1 cellular context compared by ENCODE assay signal in the genomic region with DNA sequence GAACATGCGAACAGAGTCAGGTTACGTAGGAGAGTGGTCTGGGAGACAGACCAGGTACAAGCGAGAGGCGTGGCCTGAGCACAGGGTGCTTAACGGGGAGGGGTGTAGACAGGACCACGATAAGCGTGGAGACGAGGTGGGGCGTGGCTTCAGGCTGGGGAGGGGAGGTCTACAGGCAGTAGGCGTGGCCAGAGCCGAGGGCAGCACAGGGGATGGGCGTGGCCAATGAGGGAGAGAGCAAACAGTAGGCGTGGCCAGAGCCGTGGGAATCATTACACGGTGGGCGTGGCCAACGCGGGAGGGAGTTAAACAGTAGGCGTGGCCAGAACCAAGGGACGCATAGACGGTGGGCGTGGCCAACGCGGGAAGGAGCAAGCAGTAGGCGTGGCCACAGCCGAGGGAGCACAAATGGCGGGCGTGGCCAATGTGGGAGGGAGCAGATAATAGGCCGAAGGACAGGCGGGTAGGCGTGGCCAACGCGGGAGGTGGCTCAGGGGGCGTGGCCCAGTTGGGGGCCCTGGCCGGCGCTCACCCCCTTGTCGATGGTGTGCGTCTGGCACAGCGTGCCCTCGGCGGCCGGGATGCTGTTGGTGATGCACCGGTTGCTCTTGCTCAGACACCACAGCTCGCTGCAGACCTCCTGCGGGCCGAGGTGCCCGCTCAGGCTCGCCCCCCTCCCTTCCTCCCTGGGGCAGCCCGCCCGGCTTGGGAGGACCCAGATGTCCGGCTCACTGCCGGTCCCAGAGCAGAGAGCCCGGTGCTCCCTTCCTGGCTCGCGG.
TF ChIP-seq lines count a peak whose summit lies in the region.

No MANE protein-coding gene starts in this region.

TF ChIP-seq in K562, 482 proteins besides CTCF, POLR2A, EP300 and RAD21 (continues in another document):
- TF ChIP-seq ETV6 (IDR thresholded peaks at IDR 0.05; ENCODE audit: borderline replicate concordance in 1 of 2, low read depth in 2 of 2, low read length in 1 of 2): no peak
- no peak for TF ChIP-seq ETV6 (CRISPR knock-in tag; IDR thresholded peaks at IDR 0.05; ENCODE audit: borderline replicate concordance)
- TF ChIP-seq MAFG (tag; conservative IDR thresholded peaks at IDR 0.05): no peak
- TF ChIP-seq, protein P1, sequence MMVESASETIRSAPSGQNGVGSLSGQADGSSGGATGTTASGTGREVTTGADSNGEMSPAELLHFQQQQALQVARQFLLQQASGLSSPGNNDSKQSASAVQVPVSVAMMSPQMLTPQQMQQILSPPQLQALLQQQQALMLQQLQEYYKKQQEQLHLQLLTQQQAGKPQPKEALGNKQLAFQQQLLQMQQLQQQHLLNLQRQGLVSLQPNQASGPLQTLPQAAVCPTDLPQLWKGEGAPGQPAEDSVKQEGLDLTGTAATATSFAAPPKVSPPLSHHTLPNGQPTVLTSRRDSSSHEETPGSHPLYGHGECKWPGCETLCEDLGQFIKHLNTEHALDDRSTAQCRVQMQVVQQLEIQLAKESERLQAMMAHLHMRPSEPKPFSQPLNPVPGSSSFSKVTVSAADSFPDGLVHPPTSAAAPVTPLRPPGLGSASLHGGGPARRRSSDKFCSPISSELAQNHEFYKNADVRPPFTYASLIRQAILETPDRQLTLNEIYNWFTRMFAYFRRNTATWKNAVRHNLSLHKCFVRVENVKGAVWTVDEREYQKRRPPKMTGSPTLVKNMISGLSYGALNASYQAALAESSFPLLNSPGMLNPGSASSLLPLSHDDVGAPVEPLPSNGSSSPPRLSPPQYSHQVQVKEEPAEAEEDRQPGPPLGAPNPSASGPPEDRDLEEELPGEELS (CRISPR knock-in tag; IDR thresholded peaks at IDR 0.05; ENCODE audit: borderline replicate concordance): no peak
- no peak for TF ChIP-seq BHLHE40 (IDR thresholded peaks at IDR 0.05; ENCODE audit: low read length)
- TF ChIP-seq, protein P2, sequence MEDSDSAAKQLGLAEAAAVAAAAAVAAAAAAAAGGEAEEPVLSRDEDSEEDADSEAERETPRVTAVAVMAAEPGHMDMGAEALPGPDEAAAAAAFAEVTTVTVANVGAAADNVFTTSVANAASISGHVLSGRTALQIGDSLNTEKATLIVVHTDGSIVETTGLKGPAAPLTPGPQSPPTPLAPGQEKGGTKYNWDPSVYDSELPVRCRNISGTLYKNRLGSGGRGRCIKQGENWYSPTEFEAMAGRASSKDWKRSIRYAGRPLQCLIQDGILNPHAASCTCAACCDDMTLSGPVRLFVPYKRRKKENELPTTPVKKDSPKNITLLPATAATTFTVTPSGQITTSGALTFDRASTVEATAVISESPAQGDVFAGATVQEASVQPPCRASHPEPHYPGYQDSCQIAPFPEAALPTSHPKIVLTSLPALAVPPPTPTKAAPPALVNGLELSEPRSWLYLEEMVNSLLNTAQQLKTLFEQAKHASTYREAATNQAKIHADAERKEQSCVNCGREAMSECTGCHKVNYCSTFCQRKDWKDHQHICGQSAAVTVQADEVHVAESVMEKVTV (CRISPR knock-in tag; IDR thresholded peaks at IDR 0.05): no peak
- TF ChIP-seq CREB1 (IDR thresholded peaks at IDR 0.05): peak; percentile 42
- no peak; the same call in 1 of the 2 replicates for TF ChIP-seq CREB1 (CRISPR knock-in tag; IDR thresholded peaks at IDR 0.05)
- peak; percentile 48 for TF ChIP-seq FIP1L1 (IDR thresholded peaks at IDR 0.05; ENCODE audit: low read depth, low read length, poor library complexity, severe bottlenecking)
- no peak for TF ChIP-seq KLF13 (tag; IDR thresholded peaks at IDR 0.05; ENCODE audit: borderline replicate concordance, low read depth)
- TF ChIP-seq, protein P3, sequence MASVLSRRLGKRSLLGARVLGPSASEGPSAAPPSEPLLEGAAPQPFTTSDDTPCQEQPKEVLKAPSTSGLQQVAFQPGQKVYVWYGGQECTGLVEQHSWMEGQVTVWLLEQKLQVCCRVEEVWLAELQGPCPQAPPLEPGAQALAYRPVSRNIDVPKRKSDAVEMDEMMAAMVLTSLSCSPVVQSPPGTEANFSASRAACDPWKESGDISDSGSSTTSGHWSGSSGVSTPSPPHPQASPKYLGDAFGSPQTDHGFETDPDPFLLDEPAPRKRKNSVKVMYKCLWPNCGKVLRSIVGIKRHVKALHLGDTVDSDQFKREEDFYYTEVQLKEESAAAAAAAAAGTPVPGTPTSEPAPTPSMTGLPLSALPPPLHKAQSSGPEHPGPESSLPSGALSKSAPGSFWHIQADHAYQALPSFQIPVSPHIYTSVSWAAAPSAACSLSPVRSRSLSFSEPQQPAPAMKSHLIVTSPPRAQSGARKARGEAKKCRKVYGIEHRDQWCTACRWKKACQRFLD (CRISPR knock-in tag; IDR thresholded peaks at IDR 0.05): no peak
- no peak for TF ChIP-seq MCM5 (IDR thresholded peaks at IDR 0.05; ENCODE audit: low read depth)
- TF ChIP-seq, protein P4, sequence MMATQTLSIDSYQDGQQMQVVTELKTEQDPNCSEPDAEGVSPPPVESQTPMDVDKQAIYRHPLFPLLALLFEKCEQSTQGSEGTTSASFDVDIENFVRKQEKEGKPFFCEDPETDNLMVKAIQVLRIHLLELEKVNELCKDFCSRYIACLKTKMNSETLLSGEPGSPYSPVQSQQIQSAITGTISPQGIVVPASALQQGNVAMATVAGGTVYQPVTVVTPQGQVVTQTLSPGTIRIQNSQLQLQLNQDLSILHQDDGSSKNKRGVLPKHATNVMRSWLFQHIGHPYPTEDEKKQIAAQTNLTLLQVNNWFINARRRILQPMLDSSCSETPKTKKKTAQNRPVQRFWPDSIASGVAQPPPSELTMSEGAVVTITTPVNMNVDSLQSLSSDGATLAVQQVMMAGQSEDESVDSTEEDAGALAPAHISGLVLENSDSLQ (IDR thresholded peaks at IDR 0.05): peak; percentile 60; the same call in 1 of the 2 replicates
- TF ChIP-seq, protein P5, sequence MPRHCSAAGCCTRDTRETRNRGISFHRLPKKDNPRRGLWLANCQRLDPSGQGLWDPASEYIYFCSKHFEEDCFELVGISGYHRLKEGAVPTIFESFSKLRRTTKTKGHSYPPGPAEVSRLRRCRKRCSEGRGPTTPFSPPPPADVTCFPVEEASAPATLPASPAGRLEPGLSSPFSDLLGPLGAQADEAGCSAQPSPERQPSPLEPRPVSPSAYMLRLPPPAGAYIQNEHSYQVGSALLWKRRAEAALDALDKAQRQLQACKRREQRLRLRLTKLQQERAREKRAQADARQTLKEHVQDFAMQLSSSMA (CRISPR knock-in tag; IDR thresholded peaks at IDR 0.05): no peak
- no peak for TF ChIP-seq HMG20B (CRISPR knock-in tag; IDR thresholded peaks at IDR 0.05)
- no peak for TF ChIP-seq ZNF77 (CRISPR knock-in tag; IDR thresholded peaks at IDR 0.05)
- no peak for TF ChIP-seq ZNF561 (CRISPR knock-in tag; conservative IDR thresholded peaks at IDR 0.05)
- 0 out of 2 replicates have a peak, but pooled peaks have one; percentile 50 for TF ChIP-seq ZNF263 (CRISPR knock-in tag; IDR thresholded peaks at IDR 0.05; ENCODE audit: borderline replicate concordance)
- no peak for TF ChIP-seq SMARCC2 (IDR thresholded peaks at IDR 0.05; ENCODE audit: low read depth)
- no peak for TF ChIP-seq PRMT5 (CRISPR knock-in tag; IDR thresholded peaks at IDR 0.05)
- no peak for TF ChIP-seq MTA3 (IDR thresholded peaks at IDR 0.05; ENCODE audit: borderline replicate concordance)
- peak in 1 of 2 experiments; percentile 17; a peak in 1 of 4 replicates for TF ChIP-seq MAZ (CRISPR knock-in tag; conservative IDR thresholded peaks at IDR 0.05 in 1 of 2, IDR thresholded peaks at IDR 0.05 in 1 of 2)
- TF ChIP-seq MCM3 (IDR thresholded peaks at IDR 0.05): no peak
- TF ChIP-seq, protein P6, sequence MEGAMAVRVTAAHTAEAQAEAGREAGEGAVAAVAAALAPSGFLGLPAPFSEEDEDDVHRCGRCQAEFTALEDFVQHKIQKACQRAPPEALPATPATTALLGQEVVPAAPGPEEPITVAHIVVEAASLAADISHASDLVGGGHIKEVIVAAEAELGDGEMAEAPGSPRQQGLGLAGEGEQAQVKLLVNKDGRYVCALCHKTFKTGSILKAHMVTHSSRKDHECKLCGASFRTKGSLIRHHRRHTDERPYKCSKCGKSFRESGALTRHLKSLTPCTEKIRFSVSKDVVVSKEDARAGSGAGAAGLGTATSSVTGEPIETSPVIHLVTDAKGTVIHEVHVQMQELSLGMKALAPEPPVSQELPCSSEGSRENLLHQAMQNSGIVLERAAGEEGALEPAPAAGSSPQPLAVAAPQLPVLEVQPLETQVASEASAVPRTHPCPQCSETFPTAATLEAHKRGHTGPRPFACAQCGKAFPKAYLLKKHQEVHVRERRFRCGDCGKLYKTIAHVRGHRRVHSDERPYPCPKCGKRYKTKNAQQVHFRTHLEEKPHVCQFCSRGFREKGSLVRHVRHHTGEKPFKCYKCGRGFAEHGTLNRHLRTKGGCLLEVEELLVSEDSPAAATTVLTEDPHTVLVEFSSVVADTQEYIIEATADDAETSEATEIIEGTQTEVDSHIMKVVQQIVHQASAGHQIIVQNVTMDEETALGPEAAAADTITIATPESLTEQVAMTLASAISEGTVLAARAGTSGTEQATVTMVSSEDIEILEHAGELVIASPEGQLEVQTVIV (CRISPR knock-in tag; IDR thresholded peaks at IDR 0.05; ENCODE audit: borderline replicate concordance): no peak
- TF ChIP-seq ZNF324 (CRISPR knock-in tag; IDR thresholded peaks at IDR 0.05): no peak
- no peak for TF ChIP-seq EZH2 (IDR thresholded peaks at IDR 0.05; ENCODE audit: borderline replicate concordance, low read depth, low read length)
- TF ChIP-seq, protein P7, sequence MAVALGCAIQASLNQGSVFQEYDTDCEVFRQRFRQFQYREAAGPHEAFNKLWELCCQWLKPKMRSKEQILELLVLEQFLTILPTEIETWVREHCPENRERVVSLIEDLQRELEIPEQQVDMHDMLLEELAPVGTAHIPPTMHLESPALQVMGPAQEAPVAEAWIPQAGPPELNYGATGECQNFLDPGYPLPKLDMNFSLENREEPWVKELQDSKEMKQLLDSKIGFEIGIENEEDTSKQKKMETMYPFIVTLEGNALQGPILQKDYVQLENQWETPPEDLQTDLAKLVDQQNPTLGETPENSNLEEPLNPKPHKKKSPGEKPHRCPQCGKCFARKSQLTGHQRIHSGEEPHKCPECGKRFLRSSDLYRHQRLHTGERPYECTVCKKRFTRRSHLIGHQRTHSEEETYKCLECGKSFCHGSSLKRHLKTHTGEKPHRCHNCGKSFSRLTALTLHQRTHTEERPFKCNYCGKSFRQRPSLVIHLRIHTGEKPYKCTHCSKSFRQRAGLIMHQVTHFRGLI (CRISPR knock-in tag; IDR thresholded peaks at IDR 0.05): no peak
- no peak for TF ChIP-seq SMARCA5 (IDR thresholded peaks at IDR 0.05)
- no peak for TF ChIP-seq SREBF2 (CRISPR knock-in tag; IDR thresholded peaks at IDR 0.05)
- TF ChIP-seq ETV1 (tag; conservative IDR thresholded peaks at IDR 0.05; ENCODE audit: low read depth): no peak
- TF ChIP-seq, protein P8, sequence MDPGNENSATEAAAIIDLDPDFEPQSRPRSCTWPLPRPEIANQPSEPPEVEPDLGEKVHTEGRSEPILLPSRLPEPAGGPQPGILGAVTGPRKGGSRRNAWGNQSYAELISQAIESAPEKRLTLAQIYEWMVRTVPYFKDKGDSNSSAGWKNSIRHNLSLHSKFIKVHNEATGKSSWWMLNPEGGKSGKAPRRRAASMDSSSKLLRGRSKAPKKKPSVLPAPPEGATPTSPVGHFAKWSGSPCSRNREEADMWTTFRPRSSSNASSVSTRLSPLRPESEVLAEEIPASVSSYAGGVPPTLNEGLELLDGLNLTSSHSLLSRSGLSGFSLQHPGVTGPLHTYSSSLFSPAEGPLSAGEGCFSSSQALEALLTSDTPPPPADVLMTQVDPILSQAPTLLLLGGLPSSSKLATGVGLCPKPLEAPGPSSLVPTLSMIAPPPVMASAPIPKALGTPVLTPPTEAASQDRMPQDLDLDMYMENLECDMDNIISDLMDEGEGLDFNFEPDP (CRISPR knock-in tag; IDR thresholded peaks at IDR 0.05): no peak
- TF ChIP-seq ZBTB8A (IDR thresholded peaks at IDR 0.05; ENCODE audit: partially characterized antibody): no peak
- TF ChIP-seq, protein P9, sequence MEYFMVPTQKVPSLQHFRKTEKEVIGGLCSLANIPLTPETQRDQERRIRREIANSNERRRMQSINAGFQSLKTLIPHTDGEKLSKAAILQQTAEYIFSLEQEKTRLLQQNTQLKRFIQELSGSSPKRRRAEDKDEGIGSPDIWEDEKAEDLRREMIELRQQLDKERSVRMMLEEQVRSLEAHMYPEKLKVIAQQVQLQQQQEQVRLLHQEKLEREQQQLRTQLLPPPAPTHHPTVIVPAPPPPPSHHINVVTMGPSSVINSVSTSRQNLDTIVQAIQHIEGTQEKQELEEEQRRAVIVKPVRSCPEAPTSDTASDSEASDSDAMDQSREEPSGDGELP (CRISPR knock-in tag; IDR thresholded peaks at IDR 0.05; ENCODE audit: borderline replicate concordance): peak; percentile 60; the same call in 1 of the 2 replicates
- TF ChIP-seq ZNF24 (IDR thresholded peaks at IDR 0.05): no peak
- TF ChIP-seq SRSF1 (IDR thresholded peaks at IDR 0.05; ENCODE audit: low read depth, low read length): 0 out of 2 replicates have a peak, but pooled peaks have one; percentile 46
- TF ChIP-seq HNRNPLL (IDR thresholded peaks at IDR 0.05; ENCODE audit: low read depth, low read length, poor library complexity, severe bottlenecking): peak; percentile 28
- TF ChIP-seq JUN (IDR thresholded peaks at IDR 0.05; ENCODE audit: borderline replicate concordance, low read depth, low read length): no peak
- no peak for TF ChIP-seq JUN (CRISPR knock-in tag; IDR thresholded peaks at IDR 0.05; ENCODE audit: borderline replicate concordance)
- no peak for TF ChIP-seq ZNF197 (CRISPR knock-in tag; IDR thresholded peaks at IDR 0.05; ENCODE audit: low read depth)
- TF ChIP-seq GABPA (tag; conservative IDR thresholded peaks at IDR 0.05; ENCODE audit: low read depth): no peak
- TF ChIP-seq CCNT2 (IDR thresholded peaks at IDR 0.05; ENCODE audit: borderline replicate concordance, extremely low read depth, insufficient read length, low read depth, low read length): peak; percentile 38
- no peak for TF ChIP-seq MYBL2 (IDR thresholded peaks at IDR 0.05; ENCODE audit: low read depth)
- TF ChIP-seq MYBL2 (CRISPR knock-in tag; IDR thresholded peaks at IDR 0.05; ENCODE audit: borderline replicate concordance): no peak
- peak in 1 of 3 experiments; percentile 16 for TF ChIP-seq YY1 (IDR thresholded peaks at IDR 0.05; ENCODE audit: borderline replicate concordance in 1 of 3, control insufficient read depth in 1 of 3, extremely low read depth in 1 of 3, insufficient read depth in 3 of 3, insufficient read length in 1 of 3, insufficient replicate concordance in 2 of 3, low read depth in 1 of 3, low read length in 2 of 3)
- TF ChIP-seq, protein P10, sequence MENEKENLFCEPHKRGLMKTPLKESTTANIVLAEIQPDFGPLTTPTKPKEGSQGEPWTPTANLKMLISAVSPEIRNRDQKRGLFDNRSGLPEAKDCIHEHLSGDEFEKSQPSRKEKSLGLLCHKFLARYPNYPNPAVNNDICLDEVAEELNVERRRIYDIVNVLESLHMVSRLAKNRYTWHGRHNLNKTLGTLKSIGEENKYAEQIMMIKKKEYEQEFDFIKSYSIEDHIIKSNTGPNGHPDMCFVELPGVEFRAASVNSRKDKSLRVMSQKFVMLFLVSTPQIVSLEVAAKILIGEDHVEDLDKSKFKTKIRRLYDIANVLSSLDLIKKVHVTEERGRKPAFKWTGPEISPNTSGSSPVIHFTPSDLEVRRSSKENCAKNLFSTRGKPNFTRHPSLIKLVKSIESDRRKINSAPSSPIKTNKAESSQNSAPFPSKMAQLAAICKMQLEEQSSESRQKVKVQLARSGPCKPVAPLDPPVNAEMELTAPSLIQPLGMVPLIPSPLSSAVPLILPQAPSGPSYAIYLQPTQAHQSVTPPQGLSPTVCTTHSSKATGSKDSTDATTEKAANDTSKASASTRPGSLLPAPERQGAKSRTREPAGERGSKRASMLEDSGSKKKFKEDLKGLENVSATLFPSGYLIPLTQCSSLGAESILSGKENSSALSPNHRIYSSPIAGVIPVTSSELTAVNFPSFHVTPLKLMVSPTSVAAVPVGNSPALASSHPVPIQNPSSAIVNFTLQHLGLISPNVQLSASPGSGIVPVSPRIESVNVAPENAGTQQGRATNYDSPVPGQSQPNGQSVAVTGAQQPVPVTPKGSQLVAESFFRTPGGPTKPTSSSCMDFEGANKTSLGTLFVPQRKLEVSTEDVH (IDR thresholded peaks at IDR 0.05; ENCODE audit: low read depth, partially characterized antibody): no peak
